1 cellular context compared by ENCODE assay signal in the genomic region with DNA sequence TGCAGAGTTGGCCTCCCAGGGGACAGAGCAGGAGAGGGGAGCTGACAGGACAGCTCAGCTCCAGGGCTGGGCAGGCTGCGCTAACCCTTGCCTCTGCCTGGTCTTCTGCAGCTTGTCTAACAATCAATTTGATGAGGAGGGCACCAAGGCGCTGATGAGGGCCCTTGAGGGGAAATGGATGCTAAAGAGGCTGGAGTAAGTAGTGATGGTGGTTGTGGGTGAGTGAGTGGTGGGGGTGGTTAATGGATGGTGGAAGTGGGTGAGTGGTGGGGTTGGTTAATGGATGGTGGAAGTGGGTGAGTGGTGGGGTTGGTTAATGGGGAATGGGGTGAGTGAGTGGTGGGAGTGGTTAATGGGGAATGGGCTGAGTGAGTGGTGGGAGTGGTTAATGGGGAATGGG.
TF ChIP-seq lines count a peak whose summit lies in the region.

No MANE protein-coding gene starts in this region.

TF ChIP-seq in H1, 55 proteins besides CTCF, POLR2A, EP300 and RAD21:
- no peak for TF ChIP-seq EZH2 (IDR thresholded peaks at IDR 0.05; ENCODE audit: low read depth, low read length, severe bottlenecking)
